Comparison of ENCODE assay signal across 1 cellular context in the genomic region with DNA sequence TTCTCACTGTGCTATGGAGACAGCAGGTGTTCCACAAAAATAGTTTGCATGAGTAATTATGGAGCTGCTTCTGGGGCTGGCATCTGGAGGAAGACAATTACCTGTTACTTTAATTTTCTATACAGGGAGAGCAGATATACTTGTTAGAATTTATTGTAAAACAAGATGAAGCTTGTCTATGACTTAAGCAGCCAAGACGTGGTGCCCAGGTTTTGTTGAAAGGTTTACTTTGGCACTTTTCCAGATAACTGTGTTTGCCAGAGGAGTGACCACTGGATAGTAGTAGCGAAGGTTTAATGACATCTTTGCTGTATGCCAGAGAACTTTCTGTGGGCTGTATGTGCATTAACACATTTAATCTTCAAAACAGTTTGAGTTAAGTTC.
TF ChIP-seq lines count a peak whose summit lies in the region.

No MANE protein-coding gene starts in this region.

TF ChIP-seq in WTC11, 78 proteins besides CTCF, POLR2A, EP300 and RAD21 (continued from another document):
- TF ChIP-seq FOXP1 (CRISPR knock-in tag; IDR thresholded peaks at IDR 0.05; ENCODE audit: borderline replicate concordance), result no peak
- no peak for TF ChIP-seq ZNF219 (CRISPR knock-in tag; IDR thresholded peaks at IDR 0.05; ENCODE audit: borderline replicate concordance)
- no peak for TF ChIP-seq NR2C2 (CRISPR knock-in tag; IDR thresholded peaks at IDR 0.05)
- TF ChIP-seq NFATC4 (CRISPR knock-in tag; IDR thresholded peaks at IDR 0.05), result no peak
- TF ChIP-seq, protein P1, sequence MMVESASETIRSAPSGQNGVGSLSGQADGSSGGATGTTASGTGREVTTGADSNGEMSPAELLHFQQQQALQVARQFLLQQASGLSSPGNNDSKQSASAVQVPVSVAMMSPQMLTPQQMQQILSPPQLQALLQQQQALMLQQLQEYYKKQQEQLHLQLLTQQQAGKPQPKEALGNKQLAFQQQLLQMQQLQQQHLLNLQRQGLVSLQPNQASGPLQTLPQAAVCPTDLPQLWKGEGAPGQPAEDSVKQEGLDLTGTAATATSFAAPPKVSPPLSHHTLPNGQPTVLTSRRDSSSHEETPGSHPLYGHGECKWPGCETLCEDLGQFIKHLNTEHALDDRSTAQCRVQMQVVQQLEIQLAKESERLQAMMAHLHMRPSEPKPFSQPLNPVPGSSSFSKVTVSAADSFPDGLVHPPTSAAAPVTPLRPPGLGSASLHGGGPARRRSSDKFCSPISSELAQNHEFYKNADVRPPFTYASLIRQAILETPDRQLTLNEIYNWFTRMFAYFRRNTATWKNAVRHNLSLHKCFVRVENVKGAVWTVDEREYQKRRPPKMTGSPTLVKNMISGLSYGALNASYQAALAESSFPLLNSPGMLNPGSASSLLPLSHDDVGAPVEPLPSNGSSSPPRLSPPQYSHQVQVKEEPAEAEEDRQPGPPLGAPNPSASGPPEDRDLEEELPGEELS (CRISPR knock-in tag; IDR thresholded peaks at IDR 0.05), result no peak
- TF ChIP-seq CREM (CRISPR knock-in tag; IDR thresholded peaks at IDR 0.05), result no peak
- TF ChIP-seq ZNF423 (CRISPR knock-in tag; IDR thresholded peaks at IDR 0.05), result no peak
- no peak for TF ChIP-seq SMAD3 (CRISPR knock-in tag; IDR thresholded peaks at IDR 0.05; ENCODE audit: borderline replicate concordance)
- TF ChIP-seq, protein P2, sequence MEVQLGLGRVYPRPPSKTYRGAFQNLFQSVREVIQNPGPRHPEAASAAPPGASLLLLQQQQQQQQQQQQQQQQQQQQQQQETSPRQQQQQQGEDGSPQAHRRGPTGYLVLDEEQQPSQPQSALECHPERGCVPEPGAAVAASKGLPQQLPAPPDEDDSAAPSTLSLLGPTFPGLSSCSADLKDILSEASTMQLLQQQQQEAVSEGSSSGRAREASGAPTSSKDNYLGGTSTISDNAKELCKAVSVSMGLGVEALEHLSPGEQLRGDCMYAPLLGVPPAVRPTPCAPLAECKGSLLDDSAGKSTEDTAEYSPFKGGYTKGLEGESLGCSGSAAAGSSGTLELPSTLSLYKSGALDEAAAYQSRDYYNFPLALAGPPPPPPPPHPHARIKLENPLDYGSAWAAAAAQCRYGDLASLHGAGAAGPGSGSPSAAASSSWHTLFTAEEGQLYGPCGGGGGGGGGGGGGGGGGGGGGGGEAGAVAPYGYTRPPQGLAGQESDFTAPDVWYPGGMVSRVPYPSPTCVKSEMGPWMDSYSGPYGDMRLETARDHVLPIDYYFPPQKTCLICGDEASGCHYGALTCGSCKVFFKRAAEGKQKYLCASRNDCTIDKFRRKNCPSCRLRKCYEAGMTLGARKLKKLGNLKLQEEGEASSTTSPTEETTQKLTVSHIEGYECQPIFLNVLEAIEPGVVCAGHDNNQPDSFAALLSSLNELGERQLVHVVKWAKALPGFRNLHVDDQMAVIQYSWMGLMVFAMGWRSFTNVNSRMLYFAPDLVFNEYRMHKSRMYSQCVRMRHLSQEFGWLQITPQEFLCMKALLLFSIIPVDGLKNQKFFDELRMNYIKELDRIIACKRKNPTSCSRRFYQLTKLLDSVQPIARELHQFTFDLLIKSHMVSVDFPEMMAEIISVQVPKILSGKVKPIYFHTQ (CRISPR knock-in tag; IDR thresholded peaks at IDR 0.05), result no peak
